In genomic region chr16:67087803-67088202, GRCh38 we compare ENCODE assay signal across 28 cellular contexts.
"Had no signal": no experiment of that assay in that cellular context is flagged by ENCODE, and none has a peak within 500 bp of the region (broad histone marks: within the 10 kb centered on the region; RNA-seq: fewer than 3 reads in every experiment).

No MANE protein-coding gene starts in this region.

- ATAC-seq: activated CD8-positive, alpha-beta T cell treated with anti-CD3 and anti-CD28 coated beads, Interleukin-2, amount 10 ng/mL, durations not matched to agents 7 days and 5 days; gastroesophageal sphincter; left cardiac atrium; natural killer cell treated with Interleukin-12 subunit alpha and Interleukin-12 subunit beta and Interleukin-15 and Interleukin-18, amount 100 ng/mL, for 72 hours had no signal

- H3K27me3 Mint-ChIP-seq: activated naive CD8-positive, alpha-beta T cell; memory B cell; natural killer cell treated with Interleukin-12 subunit alpha and Interleukin-12 subunit beta and Interleukin-15 and Interleukin-18, amount 100 ng/mL, for 72 hours; type B pancreatic cell had no signal

- H3K36me3 Mint-ChIP-seq: activated naive CD8-positive, alpha-beta T cell; type B pancreatic cell had no signal

- H3K36me3 ChIP-seq: ovary, prostate gland had no signal

- H3K9me3 Mint-ChIP-seq: activated T-helper 2 cell treated with anti-CD3 and anti-CD28 coated beads, Interferon-gamma antibody, Interleukin-2, Interleukin-4, amounts not matched to agents 10 μg/mL and 5 μg/mL and 100 μg/mL, durations not matched to agents 14 hours and 24 hours and 36 hours; memory B cell; natural killer cell treated with Interleukin-12 subunit alpha and Interleukin-12 subunit beta and Interleukin-15 and Interleukin-18, amount 100 ng/mL, for 72 hours; type B pancreatic cell had no signal

- H3K4me3 ChIP-seq: adrenal gland, ascending aorta, esophagus muscularis mucosa, gastroesophageal sphincter, ovary, prostate gland, spleen, testis, vagina had no signal

- H3K27ac Mint-ChIP-seq: activated CD8-positive, alpha-beta T cell treated with anti-CD3 and anti-CD28 coated beads, Interleukin-2, amount 10 ng/mL, durations not matched to agents 7 days and 5 days; activated naive CD8-positive, alpha-beta T cell; activated T-helper 2 cell treated with anti-CD3 and anti-CD28 coated beads, Interferon-gamma antibody, Interleukin-2, Interleukin-4, amounts not matched to agents 10 μg/mL and 5 μg/mL and 100 μg/mL, durations not matched to agents 14 hours and 24 hours and 36 hours; memory B cell; type B pancreatic cell had no signal

- H3K4me3 Mint-ChIP-seq: activated CD8-positive, alpha-beta T cell treated with anti-CD3 and anti-CD28 coated beads, Interleukin-2, amount 10 ng/mL, durations not matched to agents 7 days and 5 days; activated naive CD8-positive, alpha-beta T cell; memory B cell; natural killer cell treated with Interleukin-12 subunit alpha and Interleukin-12 subunit beta and Interleukin-15 and Interleukin-18, amount 100 ng/mL, for 72 hours; type B pancreatic cell had no signal

- H3K4me1 ChIP-seq: adrenal gland, prostate gland, testis had no signal

- H3K27ac ChIP-seq: adrenal gland, ascending aorta, brain microvascular endothelial cell, esophagus muscularis mucosa, gastroesophageal sphincter, neutrophil, ovary, prostate gland, testis, vagina had no signal

- H3K27me3 ChIP-seq: adrenal gland, ascending aorta, brain microvascular endothelial cell, esophagus muscularis mucosa, gastroesophageal sphincter, neutrophil, ovary, spleen, testis, vagina had no signal

- DNase-seq: activated CD4-positive, alpha-beta T cell treated with anti-CD3 and anti-CD28 coated beads for 1 hour; activated CD4-positive, alpha-beta T cell treated with anti-CD3 and anti-CD28 coated beads, Interleukin-2, amount 50 U/mL, for 1 hour; activated CD8-positive, alpha-beta T cell treated with anti-CD3 and anti-CD28 coated beads, Interleukin-2, amount 10 ng/mL, durations not matched to agents 7 days and 5 days; activated naive CD4-positive, alpha-beta T cell; adrenal gland; brain microvascular endothelial cell; caudate nucleus; dermis blood vessel endothelial cell; effector memory CD4-positive, alpha-beta T cell; head of caudate nucleus; hypothalamus; left cardiac atrium; ovary; spleen; stimulated activated CD4-positive, alpha-beta T cell treated with anti-CD3 and anti-CD28 coated beads, Interleukin-4, amount 100 ng/mL, for 1 hour; stimulated activated naive CD4-positive, alpha-beta T cell; testis had no signal

- H3K9me3 ChIP-seq: adrenal gland, ascending aorta, esophagus muscularis mucosa, gastroesophageal sphincter, neutrophil, ovary, prostate gland, spleen, testis, vagina had no signal
